In genomic region chr1:162397943-162398560, GRCh38 we compare ENCODE assay signal across 1 cellular context.
TF ChIP-seq lines count a peak whose summit lies in the region.

No MANE protein-coding gene starts in this region.

TF ChIP-seq in WTC11, 78 proteins besides CTCF, POLR2A, EP300 and RAD21 (continued from another document):
- TF ChIP-seq STAT6 (CRISPR knock-in tag; conservative IDR thresholded peaks at IDR 0.05; ENCODE audit: low read depth) (no peak), ATF1 (CRISPR knock-in tag; IDR thresholded peaks at IDR 0.05) (no peak), SOX15 (CRISPR knock-in tag; IDR thresholded peaks at IDR 0.05) (no peak)
